23 cellular contexts compared by ENCODE assay signal in genomic region chr7:136728945-136729344, GRCh38.
"Had no signal": no experiment of that assay in that cellular context is flagged by ENCODE, and none has a peak within 500 bp of the region (broad histone marks: within the 10 kb centered on the region; RNA-seq: fewer than 3 reads in every experiment).

No MANE protein-coding gene starts in this region.

- H3K27ac ChIP-seq: dorsolateral prefrontal cortex, epithelial cell of prostate, esophagus muscularis mucosa, gastrocnemius medialis, heart right ventricle, right atrium auricular region, sigmoid colon, skin epidermis, stomach, thoracic aorta, transverse colon had no signal

- H3K4me3 ChIP-seq: dorsolateral prefrontal cortex, esophagus muscularis mucosa, gastrocnemius medialis, heart right ventricle, mucosa of descending colon, right atrium auricular region, sigmoid colon, skin epidermis, stomach, thoracic aorta, transverse colon had no signal

- H3K27me3 ChIP-seq: dorsolateral prefrontal cortex, esophagus muscularis mucosa, gastrocnemius medialis, heart right ventricle, right atrium auricular region, sigmoid colon, stomach, transverse colon had no signal

- H3K9me3 ChIP-seq: esophagus muscularis mucosa, gastrocnemius medialis, right atrium auricular region, sigmoid colon, thoracic aorta had no signal

- H3K4me1 ChIP-seq: esophagus muscularis mucosa, gastrocnemius medialis, heart right ventricle, right atrium auricular region, sigmoid colon, stomach, transverse colon had no signal

- H3K36me3 ChIP-seq: esophagus muscularis mucosa, gastrocnemius medialis, heart right ventricle, right atrium auricular region, sigmoid colon, stomach, thoracic aorta, transverse colon had no signal

- DNase-seq: cortex of kidney; dorsolateral prefrontal cortex; effector memory CD4-positive, alpha-beta T cell; gastrocnemius medialis; heart right ventricle; hypothalamus; islet precursor cell; mammary epithelial cell; mucosa of descending colon; natural killer cell; posterior cingulate gyrus; sigmoid colon; stimulated activated CD4-positive, alpha-beta T cell treated with anti-CD3 and anti-CD28 coated beads, Interleukin-2, amount 100 ng/mL, for 24 hours; stimulated activated CD4-positive, alpha-beta T cell treated with anti-CD3 and anti-CD28 coated beads, Interleukin-4, amount 100 ng/mL, for 4 hours; stimulated activated naive CD4-positive, alpha-beta T cell; stomach; substantia nigra; transverse colon had no signal
